Comparison of ENCODE assay signal across 20 cellular contexts in the genomic region with DNA sequence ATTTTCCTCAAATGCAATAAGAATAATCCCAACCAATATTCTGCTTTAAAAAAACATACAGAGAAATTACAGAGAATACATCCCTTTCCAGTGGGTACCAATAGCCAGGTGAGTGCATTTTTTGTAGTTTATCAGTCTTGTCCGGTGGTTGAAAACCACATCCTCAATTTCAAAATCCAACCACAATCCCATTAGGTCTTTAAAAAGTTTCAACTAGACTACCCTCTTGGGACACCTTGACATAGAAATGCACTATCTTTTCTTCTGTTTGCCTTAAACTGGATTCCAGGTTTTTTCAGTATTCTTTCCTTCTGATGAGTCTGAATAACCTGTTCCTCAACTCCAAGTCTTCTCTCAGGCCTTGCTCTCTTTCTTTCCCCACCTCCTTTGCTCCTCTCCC.
"Had no signal": no experiment of that assay in that cellular context is flagged by ENCODE, and none has a peak within 500 bp of the region (broad histone marks: within the 10 kb centered on the region; RNA-seq: fewer than 3 reads in every experiment).

No MANE protein-coding gene starts in this region.

- ATAC-seq: foreskin keratinocyte; lower lobe of right lung; right cardiac atrium; stimulated activated naive CD8-positive, alpha-beta T cell treated with anti-CD3 and anti-CD28 coated beads, Interleukin-15, amount 100 ng/mL, for 72 hours had no signal

- DNase-seq: activated CD4-positive, alpha-beta T cell treated with anti-CD3 and anti-CD28 coated beads, Interleukin-2, amount 50 U/mL, for 4 hours; activated naive CD8-positive, alpha-beta T cell treated with anti-CD3 and anti-CD28 coated beads for 36 hours; amniotic stem cell; caudate nucleus; colonic mucosa; endodermal cell; foreskin keratinocyte; hypothalamus; islet precursor cell; lower lobe of right lung; midbrain; right cardiac atrium; small intestine; stimulated activated CD4-positive, alpha-beta T cell treated with anti-CD3 and anti-CD28 coated beads, Interleukin-4, amount 100 ng/mL, for 1 hour; stimulated activated naive CD8-positive, alpha-beta T cell treated with anti-CD3 and anti-CD28 coated beads, Interleukin-15, amount 100 ng/mL, for 72 hours; T-helper 2 cell; transverse colon; uterus had no signal

- H3K36me3 ChIP-seq: colonic mucosa, lower lobe of right lung, prostate gland, suprapubic skin, transverse colon, uterus had no signal

- H3K4me3 ChIP-seq: colonic mucosa, lower lobe of right lung, prostate gland, suprapubic skin, transverse colon, uterus had no signal

- H3K27ac ChIP-seq: colonic mucosa, foreskin keratinocyte, lower lobe of right lung, prostate gland, suprapubic skin, transverse colon, uterus had no signal

- H3K4me1 ChIP-seq: colonic mucosa, prostate gland, suprapubic skin, transverse colon, uterus had no signal

- H3K27me3 ChIP-seq: colonic mucosa, foreskin keratinocyte, suprapubic skin, transverse colon, uterus had no signal

- H3K9me3 ChIP-seq: colonic mucosa, lower lobe of right lung, prostate gland, suprapubic skin, transverse colon, uterus had no signal
